Comparison of ENCODE assay signal across 15 cellular contexts in the genomic region with DNA sequence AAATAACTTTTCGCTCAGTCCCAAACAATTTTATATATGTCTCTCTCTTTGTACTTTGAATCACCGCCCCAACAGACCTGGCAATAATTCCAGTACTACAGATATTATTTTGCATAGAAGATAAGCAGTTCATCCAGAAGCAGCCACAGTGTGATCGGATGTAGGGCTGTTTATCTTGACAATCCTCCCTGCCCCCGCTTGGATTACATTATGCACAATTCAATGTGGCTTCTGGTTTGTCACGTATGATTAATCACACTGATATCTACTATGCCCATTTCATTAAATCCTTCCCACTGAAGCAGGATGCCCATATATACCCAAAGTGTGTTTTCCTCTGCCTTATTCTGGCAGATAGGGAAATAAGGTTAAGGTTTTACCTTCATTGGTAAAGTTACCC.
DNase-seq lines count a peak whose midpoint lies in the region; ATAC-seq and TF ChIP-seq lines count a peak whose summit lies in the region.
"Had no signal": no experiment of that assay in that cellular context is flagged by ENCODE, and none has a peak within 500 bp of the region (broad histone marks: within the 10 kb centered on the region; RNA-seq: fewer than 3 reads in every experiment).

No MANE protein-coding gene starts in this region.

- H3K4me1 Mint-ChIP-seq in GM23338: peaks cover 6% of the 10 kb centered on the region; the same call in 1 of the 3 replicates

- H3K9me2 ChIP-seq in GM23338 (ENCODE audit: insufficient read depth): no peaks in the 10 kb centered on the region

- no peaks in the 10 kb centered on the region for H3K9me3 ChIP-seq in suprapubic skin
- H3K9me3 ChIP-seq: HAP-1 had no signal

- peaks cover 7% of the 10 kb centered on the region; the same call in 1 of the 2 replicates for H3K4me1 ChIP-seq in GM23338 (ENCODE audit: insufficient read depth)
- H3K4me1 ChIP-seq in suprapubic skin: no peaks in the 10 kb centered on the region
- H3K4me1 ChIP-seq: HAP-1 had no signal

- 85% methylated on average over 5 of the region's 5 CpGs for WGBS in suprapubic skin

- H3K36me3 ChIP-seq in GM23338 (ENCODE audit: insufficient read depth): no peaks in the 10 kb centered on the region
- H3K36me3 ChIP-seq in suprapubic skin: no peaks in the 10 kb centered on the region
- H3K36me3 ChIP-seq: HAP-1 had no signal

- H3K27me3 Mint-ChIP-seq in GM23338 (ENCODE audit: insufficient read depth, low read depth, poor library complexity): peaks cover 2% of the 10 kb centered on the region

- H3K36me3 Mint-ChIP-seq in GM23338 (ENCODE audit: low read depth): no peaks in the 10 kb centered on the region

- no peak for ATAC-seq in GM23338

- H2AFZ ChIP-seq in GM23338: no peak overlapping the region

- H3K4me3 Mint-ChIP-seq in GM23338: no peak overlapping the region

- H3K27ac Mint-ChIP-seq in GM23338: no peak overlapping the region

- DNase-seq in A172 (ENCODE audit: low spot score) (peak; percentile 75), EH (ENCODE audit: low read depth) (peak; percentile 39), OCI-M1 (lab: John Stamatoyannopoulos, UW) (peak; percentile 4), iris pigment epithelial cell (ENCODE audit: low read depth) (peak; percentile 15), GM23338 (ENCODE audit: low spot score) (no peak), suprapubic skin (ENCODE audit: low spot score in 2 of 2) (no peak)
- DNase-seq in activated CD4-positive, alpha-beta T cell treated with anti-CD3 and anti-CD28 coated beads for 48 hours: no peak
- DNase-seq: AML-193, NCI-H1048, NCI-H1436, NCI-H2029, NCI-H69 had no signal

- no peak for TF ChIP-seq EP300 in suprapubic skin (IDR thresholded peaks at IDR 0.05)

- TF ChIP-seq CTCF in GM23338 (conservative IDR thresholded peaks at IDR 0.05; ENCODE audit: low read depth in 2 of 2): no peak
- no peak for TF ChIP-seq CTCF in suprapubic skin (IDR thresholded peaks at IDR 0.05)

- H3K27ac ChIP-seq in GM23338 (ENCODE audit: low read depth) (no peak overlapping the region), suprapubic skin (no peak overlapping the region)
- H3K27ac ChIP-seq: C4-2B, RWPE1 had no signal

- no peaks in the 10 kb centered on the region for H3K79me2 ChIP-seq in GM23338 (replicated peaks; ENCODE audit: insufficient read depth)

- no peaks in the 10 kb centered on the region for H3K9me3 Mint-ChIP-seq in GM23338

- H4K20me1 ChIP-seq in GM23338 (replicated peaks; ENCODE audit: insufficient read depth): no peaks in the 10 kb centered on the region

- H3K27me3 ChIP-seq in GM23338 (ENCODE audit: insufficient read depth) (no peaks in the 10 kb centered on the region), suprapubic skin (no peaks in the 10 kb centered on the region)

- no peak overlapping the region for H3K4me2 ChIP-seq in GM23338

- H3F3A ChIP-seq in GM23338 (replicated peaks; ENCODE audit: low read depth): no peaks in the 10 kb centered on the region

- no peak for TF ChIP-seq POLR2A in suprapubic skin (IDR thresholded peaks at IDR 0.05)

- H3K4me3 ChIP-seq in GM23338: no peak overlapping the region
- no peak overlapping the region for H3K4me3 ChIP-seq in suprapubic skin
- H3K4me3 ChIP-seq: HAP-1 had no signal

TF ChIP-seq in GM23338, 12 proteins besides CTCF, POLR2A, EP300 and RAD21 (continues in another document):
- TF ChIP-seq CREB1 (CRISPR knock-in tag; IDR thresholded peaks at IDR 0.05; ENCODE audit: low read depth): no peak
- no peak for TF ChIP-seq ZNF331 (CRISPR knock-in tag; IDR thresholded peaks at IDR 0.05; ENCODE audit: low read depth)
- TF ChIP-seq REST (IDR thresholded peaks at IDR 0.05; ENCODE audit: unreplicated experiment): no peak
- no peak for TF ChIP-seq NANOG (IDR thresholded peaks at IDR 0.05; ENCODE audit: borderline replicate concordance)
- TF ChIP-seq ZNF114 (CRISPR knock-in tag; IDR thresholded peaks at IDR 0.05): no peak
- TF ChIP-seq, protein P1, sequence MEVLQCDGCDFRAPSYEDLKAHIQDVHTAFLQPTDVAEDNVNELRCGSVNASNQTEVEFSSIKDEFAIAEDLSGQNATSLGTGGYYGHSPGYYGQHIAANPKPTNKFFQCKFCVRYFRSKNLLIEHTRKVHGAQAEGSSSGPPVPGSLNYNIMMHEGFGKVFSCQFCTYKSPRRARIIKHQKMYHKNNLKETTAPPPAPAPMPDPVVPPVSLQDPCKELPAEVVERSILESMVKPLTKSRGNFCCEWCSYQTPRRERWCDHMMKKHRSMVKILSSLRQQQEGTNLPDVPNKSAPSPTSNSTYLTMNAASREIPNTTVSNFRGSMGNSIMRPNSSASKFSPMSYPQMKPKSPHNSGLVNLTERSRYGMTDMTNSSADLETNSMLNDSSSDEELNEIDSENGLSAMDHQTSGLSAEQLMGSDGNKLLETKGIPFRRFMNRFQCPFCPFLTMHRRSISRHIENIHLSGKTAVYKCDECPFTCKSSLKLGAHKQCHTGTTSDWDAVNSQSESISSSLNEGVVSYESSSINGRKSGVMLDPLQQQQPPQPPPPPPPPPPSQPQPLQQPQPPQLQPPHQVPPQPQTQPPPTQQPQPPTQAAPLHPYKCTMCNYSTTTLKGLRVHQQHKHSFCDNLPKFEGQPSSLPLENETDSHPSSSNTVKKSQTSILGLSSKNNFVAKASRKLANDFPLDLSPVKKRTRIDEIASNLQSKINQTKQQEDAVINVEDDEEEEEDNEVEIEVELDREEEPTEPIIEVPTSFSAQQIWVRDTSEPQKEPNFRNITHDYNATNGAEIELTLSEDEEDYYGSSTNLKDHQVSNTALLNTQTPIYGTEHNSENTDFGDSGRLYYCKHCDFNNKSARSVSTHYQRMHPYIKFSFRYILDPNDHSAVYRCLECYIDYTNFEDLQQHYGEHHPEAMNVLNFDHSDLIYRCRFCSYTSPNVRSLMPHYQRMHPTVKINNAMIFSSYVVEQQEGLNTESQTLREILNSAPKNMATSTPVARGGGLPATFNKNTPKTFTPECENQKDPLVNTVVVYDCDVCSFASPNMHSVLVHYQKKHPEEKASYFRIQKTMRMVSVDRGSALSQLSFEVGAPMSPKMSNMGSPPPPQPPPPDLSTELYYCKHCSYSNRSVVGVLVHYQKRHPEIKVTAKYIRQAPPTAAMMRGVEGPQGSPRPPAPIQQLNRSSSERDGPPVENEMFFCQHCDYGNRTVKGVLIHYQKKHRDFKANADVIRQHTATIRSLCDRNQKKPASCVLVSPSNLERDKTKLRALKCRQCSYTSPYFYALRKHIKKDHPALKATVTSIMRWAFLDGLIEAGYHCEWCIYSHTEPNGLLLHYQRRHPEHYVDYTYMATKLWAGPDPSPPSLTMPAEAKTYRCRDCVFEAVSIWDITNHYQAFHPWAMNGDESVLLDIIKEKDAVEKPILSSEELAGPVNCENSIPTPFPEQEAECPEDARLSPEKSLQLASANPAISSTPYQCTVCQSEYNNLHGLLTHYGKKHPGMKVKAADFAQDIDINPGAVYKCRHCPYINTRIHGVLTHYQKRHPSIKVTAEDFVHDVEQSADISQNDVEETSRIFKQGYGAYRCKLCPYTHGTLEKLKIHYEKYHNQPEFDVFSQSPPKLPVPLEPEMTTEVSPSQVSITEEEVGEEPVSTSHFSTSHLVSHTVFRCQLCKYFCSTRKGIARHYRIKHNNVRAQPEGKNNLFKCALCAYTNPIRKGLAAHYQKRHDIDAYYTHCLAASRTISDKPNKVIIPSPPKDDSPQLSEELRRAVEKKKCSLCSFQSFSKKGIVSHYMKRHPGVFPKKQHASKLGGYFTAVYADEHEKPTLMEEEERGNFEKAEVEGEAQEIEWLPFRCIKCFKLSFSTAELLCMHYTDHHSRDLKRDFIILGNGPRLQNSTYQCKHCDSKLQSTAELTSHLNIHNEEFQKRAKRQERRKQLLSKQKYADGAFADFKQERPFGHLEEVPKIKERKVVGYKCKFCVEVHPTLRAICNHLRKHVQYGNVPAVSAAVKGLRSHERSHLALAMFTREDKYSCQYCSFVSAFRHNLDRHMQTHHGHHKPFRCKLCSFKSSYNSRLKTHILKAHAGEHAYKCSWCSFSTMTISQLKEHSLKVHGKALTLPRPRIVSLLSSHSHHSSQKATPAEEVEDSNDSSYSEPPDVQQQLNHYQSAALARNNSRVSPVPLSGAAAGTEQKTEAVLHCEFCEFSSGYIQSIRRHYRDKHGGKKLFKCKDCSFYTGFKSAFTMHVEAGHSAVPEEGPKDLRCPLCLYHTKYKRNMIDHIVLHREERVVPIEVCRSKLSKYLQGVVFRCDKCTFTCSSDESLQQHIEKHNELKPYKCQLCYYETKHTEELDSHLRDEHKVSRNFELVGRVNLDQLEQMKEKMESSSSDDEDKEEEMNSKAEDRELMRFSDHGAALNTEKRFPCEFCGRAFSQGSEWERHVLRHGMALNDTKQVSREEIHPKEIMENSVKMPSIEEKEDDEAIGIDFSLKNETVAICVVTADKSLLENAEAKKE (CRISPR knock-in tag; IDR thresholded peaks at IDR 0.05): no peak

Comparison
In these comparisons a context has a peak if more than half of its experiments do, and no peak if none do; other contexts are left out.
1. DNase-seq: peak in A172 (single experiment), EH (single experiment), OCI-M1 (single experiment) and iris pigment epithelial cell (single experiment); none in GM23338 (single experiment), suprapubic skin (0 of 2) and activated CD4-positive, alpha-beta T cell treated with anti-CD3 and anti-CD28 coated beads for 48 hours (single experiment).